ENCODE assay signal across 8 cellular contexts in genomic region chr2:152627010-152627957, GRCh38.
DNase-seq lines count a peak whose midpoint lies in the region; ATAC-seq and TF ChIP-seq lines count a peak whose summit lies in the region.

No MANE protein-coding gene starts in this region.

- no peaks in the 10 kb centered on the region for H3F3A ChIP-seq in SU-DHL-6 (ENCODE audit: insufficient read depth)

- 49 to 52% (median 50%) methylated on average over 4 of the region's 4 CpGs for WGBS in heart left ventricle, 4 donors

- no peak overlapping the region for H3K27ac ChIP-seq in SU-DHL-6 (ENCODE audit: low read depth, low read length)
- H3K27ac ChIP-seq in heart left ventricle: no peak overlapping the region
- H3K27ac ChIP-seq in thoracic aorta: peak overlapping the region in 1 of 2 donors; percentile 43
- no peak overlapping the region for H3K27ac ChIP-seq in CD4-positive, alpha-beta T cell (ENCODE audit: low read depth, low read length)

- H3K4me1 ChIP-seq in heart left ventricle: peaks cover 0 to 4% (median 0%) of the 10 kb centered on the region in 12 donors
- peaks cover 0 to 2% of the 10 kb centered on the region in 2 donors for H3K4me1 ChIP-seq in thoracic aorta (ENCODE audit: control insufficient read depth in 1 of 2, low read depth in 2 of 2)

- H3K4me3 ChIP-seq in BJ (ENCODE audit: low read depth, low read length) (no peak overlapping the region), SU-DHL-6 (ENCODE audit: insufficient read depth, low read length, poor library complexity, severe bottlenecking) (no peak overlapping the region), heart left ventricle (no peak overlapping the region), thoracic aorta (no peak overlapping the region)

- H3K9me3 Mint-ChIP-seq in CD4-positive, alpha-beta T cell: no peaks in the 10 kb centered on the region

- no peaks in the 10 kb centered on the region for H3K36me3 ChIP-seq in BJ (ENCODE audit: control insufficient read depth, insufficient read depth, low read length)
- H3K36me3 ChIP-seq in SU-DHL-6 (ENCODE audit: low read length): no peaks in the 10 kb centered on the region
- peaks cover 0 to 45% (median 23%) of the 10 kb centered on the region in 9 donors for H3K36me3 ChIP-seq in heart left ventricle
- peaks cover 17% of the 10 kb centered on the region for H3K36me3 ChIP-seq in thoracic aorta

- no peak overlapping the region for H3K9ac ChIP-seq in SU-DHL-6 (ENCODE audit: low read length)

- CTCF ChIA-PET in BJ (lab: Yijun Ruan, JAX): interaction anchor here (0.7 to 4.2 kb wide), 14 partner anchors 9 to 451 kb away, joined by 3 to 23 read pairs (median 4); partner anchors contain the start of genes FMNL2 and STAM2
- CTCF ChIA-PET in CD4-positive, alpha-beta T cell (lab: Charles Lee): interaction anchor here (1.1 kb wide), 1 partner anchor 451 kb away, joined by 3 read pairs; no protein-coding TSS in a partner anchor

- no peak overlapping the region for H3K27ac Mint-ChIP-seq in CD4-positive, alpha-beta T cell

- no peaks in the 10 kb centered on the region for H3K36me3 Mint-ChIP-seq in CD4-positive, alpha-beta T cell (ENCODE audit: low read depth)

- no peak overlapping the region for H3K4me3 Mint-ChIP-seq in CD4-positive, alpha-beta T cell

- H3K4me2 ChIP-seq in SU-DHL-6 (ENCODE audit: low read depth, low read length, poor library complexity, severe bottlenecking): no peak overlapping the region

- no peaks in the 10 kb centered on the region for H3K27me3 Mint-ChIP-seq in CD4-positive, alpha-beta T cell

- TF ChIP-seq POLR2A in heart left ventricle (IDR thresholded peaks at IDR 0.05): no peak

- no peaks in the 10 kb centered on the region for H3K79me2 ChIP-seq in SU-DHL-6 (ENCODE audit: insufficient read depth, low read length)

- H3K9me3 ChIP-seq in SU-DHL-6 (ENCODE audit: insufficient read depth, low read length) (no peaks in the 10 kb centered on the region), heart left ventricle (no peaks in the 10 kb centered on the region), thoracic aorta (no peaks in the 10 kb centered on the region)
- no peaks in the 10 kb centered on the region for H3K9me3 ChIP-seq in CD4-positive, alpha-beta T cell (ENCODE audit: control insufficient read depth, low read length)

- no peaks in the 10 kb centered on the region for H3K9me2 ChIP-seq in SU-DHL-6 (replicated peaks; ENCODE audit: insufficient read depth, low read length)

- peak in 3 of 4 donors; percentile 57 to 71 (median 68) for ATAC-seq in heart left ventricle
- no peak for ATAC-seq in thoracic aorta (ENCODE audit: insufficient number of reproducible peaks, low FRiP score, low read depth)
- no peak for ATAC-seq in CD4-positive, alpha-beta T cell (ENCODE audit: poor library complexity)
- no peak for ATAC-seq in GM18498 (IDR thresholded peaks at IDR 0.05; ENCODE audit: unreplicated experiment)

- TF ChIP-seq CTCF in BJ (IDR thresholded peaks at IDR 0.05; ENCODE audit: insufficient read depth, low read depth, low read length) (peak; percentile 63), SU-DHL-6 (IDR thresholded peaks at IDR 0.05; ENCODE audit: insufficient read depth, low read length, poor library complexity, severe bottlenecking) (peak; percentile 14), heart left ventricle (IDR thresholded peaks at IDR 0.05) (peak; percentile 41 to 75 (median 62)), thoracic aorta (IDR thresholded peaks at IDR 0.05) (peak; percentile 62)
- TF ChIP-seq CTCF in CD4-positive, alpha-beta T cell (IDR thresholded peaks at IDR 0.05): no peak

- no peaks in the 10 kb centered on the region for H4K20me1 ChIP-seq in SU-DHL-6 (ENCODE audit: low read depth, low read length)

- POLR2A ChIA-PET in BJ (lab: Charles Lee): no interaction called here
- POLR2A ChIA-PET in CD4-positive, alpha-beta T cell (lab: Charles Lee): no interaction called here

- intact Hi-C loops in heart left ventricle (cut with DNase I): loop anchor here in 7 of 10 donors (2.0 to 10.0 kb wide), 5 partner anchors 290 to 590 kb away; partner anchors contain the start of gene FMNL2 (in 2 of the 7)
- intact Hi-C loops in CD4-positive, alpha-beta T cell (cut with DNase I, micrococcal nuclease): no loop called here

- DNase-seq in BJ (ENCODE audit: low read depth) (no peak), HCEC 1CT (peak; percentile 32), heart left ventricle (no peak), thoracic aorta (ENCODE audit: low spot score) (no peak), NCI-H2196 treated with DMSO at 0.1 percent for 48 hours (lab: John Stamatoyannopoulos, UW; ENCODE audit: unreplicated experiment) (no peak)
- no peak for DNase-seq in CD4-positive, alpha-beta T cell

- H3K27me3 ChIP-seq in BJ (ENCODE audit: control insufficient read depth, insufficient read depth, low read length): no peaks in the 10 kb centered on the region
- H3K27me3 ChIP-seq in SU-DHL-6 (ENCODE audit: low read length): no peaks in the 10 kb centered on the region
- no peaks in the 10 kb centered on the region for H3K27me3 ChIP-seq in heart left ventricle
- H3K27me3 ChIP-seq in thoracic aorta (replicated peaks; ENCODE audit: insufficient read depth): no peaks in the 10 kb centered on the region
- H3K27me3 ChIP-seq in CD4-positive, alpha-beta T cell (ENCODE audit: control insufficient read depth, insufficient read depth, low read length): peaks cover 4% of the 10 kb centered on the region

- H2AFZ ChIP-seq in SU-DHL-6 (ENCODE audit: low read depth, low read length, severe bottlenecking): no peak overlapping the region

- peaks cover 5% of the 10 kb centered on the region for H3K4me1 Mint-ChIP-seq in CD4-positive, alpha-beta T cell (ENCODE audit: low read depth)

Comparison
In these comparisons a context has a peak if more than half of its experiments do, and no peak if none do; other contexts are left out.
1. ATAC-seq: peak in heart left ventricle (3 of 4); none in thoracic aorta (single experiment), CD4-positive, alpha-beta T cell (single experiment) and GM18498 (single experiment).
2. intact Hi-C loops: an anchor here in heart left ventricle (2.0 to 10.0 kb wide); none called in CD4-positive, alpha-beta T cell.